ENCODE assay signal across 9 cellular contexts in the genomic region with DNA sequence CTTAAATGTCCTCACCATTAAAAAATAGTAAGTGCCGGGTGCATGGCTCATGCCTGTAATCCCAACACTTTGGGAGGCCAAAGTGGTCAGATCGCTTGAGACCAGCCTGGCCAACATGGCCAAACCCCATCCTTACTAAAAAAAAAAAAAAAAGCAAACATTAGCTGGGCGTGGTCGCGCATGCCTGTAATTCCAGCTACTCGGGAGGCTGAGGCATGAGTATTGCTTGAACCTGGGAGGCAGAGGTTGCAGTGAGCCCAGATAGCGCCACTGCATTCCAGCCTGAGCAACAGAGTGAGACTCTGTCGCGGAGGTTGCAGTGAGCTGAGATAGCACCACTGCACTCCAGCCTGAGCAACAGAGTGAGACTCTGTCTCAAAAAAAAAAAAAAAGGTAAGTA. TPM values are rescaled to one million over a fixed set of nuclear protein-coding genes. Genes with fewer than 3 reads are reported as not detected.
"Had no signal": no experiment of that assay in that cellular context is flagged by ENCODE, and none has a peak within 500 bp of the region (broad histone marks: within the 10 kb centered on the region; RNA-seq: fewer than 3 reads in every experiment).

No MANE protein-coding gene starts in this region.

RNA-seq across cellular contexts. Expression of a gene that starts 23.3 kb away (rescaled TPM):
- total RNA-seq: Right ventricle myocardium superior had no signal

RNA-seq across cellular contexts. Expression of a gene that starts 54.7 kb away (rescaled TPM):
- total RNA-seq: activated CD4-positive, alpha-beta memory T cell treated with anti-CD3 and anti-CD28 coated beads, Interleukin-2, amount 10 ng/mL, durations not matched to agents 7 days and 5 days; activated naive CD8-positive, alpha-beta T cell treated with anti-CD3 and anti-CD28 coated beads for 36 hours; activated T-cell treated with anti-CD3 and anti-CD28 coated beads, Interleukin-2, amount 50 U/mL, for 72 hours; activated T-helper 17 cell treated with anti-CD3 and anti-CD28 coated beads, Interleukin-2, amount 50 U/mL, for 72 hours; aorta; cardiac muscle cell; MCF 10A; OCI-LY7; Right ventricle myocardium superior had no signal
- polyA plus RNA-seq: aorta had no signal
